19 cellular contexts compared by ENCODE assay signal in genomic region chr12:119500209-119500608, GRCh38.
DNase-seq lines count a peak whose midpoint lies in the region; ATAC-seq and TF ChIP-seq lines count a peak whose summit lies in the region.
"Had no signal": no experiment of that assay in that cellular context is flagged by ENCODE, and none has a peak within 500 bp of the region (broad histone marks: within the 10 kb centered on the region; RNA-seq: fewer than 3 reads in every experiment).

No MANE protein-coding gene starts in this region.

- no peak overlapping the region for H2AK5ac ChIP-seq in H9 (ENCODE audit: insufficient read length, low read length)

- WGBS in H9 (ENCODE audit: extremely low coverage, insufficient read length, low lambda C conversion rate) = no CpG with 5 or more reads among the region's 4 CpGs

- H3K4me3 ChIP-seq in A673 (ENCODE audit: low read depth, low read length, poor library complexity, severe bottlenecking) = no peak overlapping the region
- H3K4me3 ChIP-seq in foreskin fibroblast (ENCODE audit: low read depth in 1 of 2, low read length in 2 of 2) = no peak overlapping the region
- H3K4me3 ChIP-seq in breast epithelium = no peak overlapping the region
- H3K4me3 ChIP-seq: BLaER1 treated with 17β-estradiol and CSF1 and Interleukin-3, amounts not matched to agents 10 nM and 100 nM; MG63 had no signal

- peaks cover 17 to 27% of the 10 kb centered on the region in 2 experiments for H3K4me1 Mint-ChIP-seq in H9
- H3K4me1 Mint-ChIP-seq in glutamatergic neuron (ENCODE audit: low read depth, unreplicated experiment) = peaks cover 37% of the 10 kb centered on the region
- H3K4me1 Mint-ChIP-seq: CD8-positive, alpha-beta memory T cell had no signal

- H3T11ph ChIP-seq in H9 (ENCODE audit: low read length) = no peak overlapping the region

- no peak overlapping the region for H2BK15ac ChIP-seq in H9 (ENCODE audit: low read depth, low read length)

- TF ChIP-seq CTCF in A673 (conservative IDR thresholded peaks at IDR 0.05; ENCODE audit: low read depth, low read length) (0 out of 2 replicates have a peak, but pooled peaks have one; percentile 14), H9 (conservative IDR thresholded peaks at IDR 0.05) (0 out of 3 replicates have a peak, but pooled peaks have one; percentile 20), VCaP (conservative IDR thresholded peaks at IDR 0.05) (0 out of 2 replicates have a peak, but pooled peaks have one; percentile 7), glutamatergic neuron (IDR thresholded peaks at IDR 0.05; ENCODE audit: partially characterized antibody, unreplicated experiment) (no peak), foreskin fibroblast (IDR thresholded peaks at IDR 0.05; ENCODE audit: low read depth, low read length) (no peak), breast epithelium (IDR thresholded peaks at IDR 0.05) (no peak)

- no peak for TF ChIP-seq POLR2A in breast epithelium (IDR thresholded peaks at IDR 0.05)

- no peak overlapping the region for H2BK20ac ChIP-seq in H9 (ENCODE audit: low read depth, low read length, poor library complexity, severe bottlenecking)

- no peak for ATAC-seq in GM21423 (IDR thresholded peaks at IDR 0.05; ENCODE audit: unreplicated experiment)

- no peaks in the 10 kb centered on the region for H4K20me1 ChIP-seq in H9 (ENCODE audit: control insufficient read depth, insufficient read depth, insufficient read length)
- H4K20me1 ChIP-seq: BLaER1 treated with 17β-estradiol and CSF1 and Interleukin-3, amounts not matched to agents 10 nM and 100 nM had no signal

- BruUV-seq in A673 (replicated peaks; lab: Mats Ljungman, UMichigan) = no TSS peak

- no peak overlapping the region for H3K4ac ChIP-seq in H9 (ENCODE audit: low read depth, low read length)

- no peak overlapping the region for H4K8ac ChIP-seq in H9 (replicated peaks; ENCODE audit: insufficient read length, low read depth, low read length)

- H3K27me3 ChIP-seq in A673 (replicated peaks; ENCODE audit: insufficient read depth, low read depth, low read length, poor library complexity) = no peaks in the 10 kb centered on the region
- no peaks in the 10 kb centered on the region for H3K27me3 ChIP-seq in H9 (ENCODE audit: insufficient read depth, low read length)
- H3K27me3 ChIP-seq in breast epithelium = peaks cover 0 to 22% of the 10 kb centered on the region in 2 donors
- H3K27me3 ChIP-seq: BLaER1 treated with 17β-estradiol and CSF1 and Interleukin-3, amounts not matched to agents 10 nM and 100 nM; MG63 had no signal

- H3K56ac ChIP-seq in H9 (ENCODE audit: insufficient read length, low read depth, low read length) = no peak overlapping the region

- H3K36me3 ChIP-seq in A673 (ENCODE audit: insufficient read depth, low read length, poor library complexity, severe bottlenecking) (no peaks in the 10 kb centered on the region), breast epithelium (no peaks in the 10 kb centered on the region)
- H3K36me3 ChIP-seq: BLaER1 treated with 17β-estradiol and CSF1 and Interleukin-3, amounts not matched to agents 10 nM and 100 nM; MG63 had no signal

- H3K79me1 ChIP-seq in H9 (ENCODE audit: insufficient read depth, low read depth, low read length, poor library complexity, severe bottlenecking) = no peaks in the 10 kb centered on the region

- no peak overlapping the region for H4K5ac ChIP-seq in H9 (ENCODE audit: insufficient read length, low read depth, low read length)

- no peak overlapping the region for H3K27ac ChIP-seq in A673 (ENCODE audit: low read depth, low read length, poor library complexity, severe bottlenecking)
- H3K27ac ChIP-seq in H9 (ENCODE audit: insufficient read length, low read depth, low read length) = no peak overlapping the region
- H3K27ac ChIP-seq in VCaP = no peak overlapping the region
- no peak overlapping the region for H3K27ac ChIP-seq in breast epithelium
- H3K27ac ChIP-seq: BLaER1 treated with 17β-estradiol and CSF1 and Interleukin-3, amounts not matched to agents 10 nM and 100 nM; KMS-11 had no signal

- no peak overlapping the region for H3K23ac ChIP-seq in H9 (ENCODE audit: insufficient read length, low read depth, low read length)

- no peak for DNase-seq in A673 (ENCODE audit: low spot score)
- DNase-seq in H9 = no peak
- DNase-seq in glutamatergic neuron = no peak
- no peak for DNase-seq in foreskin fibroblast
- no peak for DNase-seq in breast epithelium (ENCODE audit: low spot score in 2 of 2)
- DNase-seq: CD8-positive, alpha-beta memory T cell; DMS79; HCEC 1CT; MG63; NCI-H1092 treated with DMSO at 0.1 percent for 48 hours; NCI-H146; NCI-H2029 treated with DMSO at 0.1 percent for 48 hours; NCI-H2171; NCI-H446; Right ventricle myocardium superior had no signal

- no peaks in the 10 kb centered on the region for H3K23me2 ChIP-seq in H9 (ENCODE audit: insufficient read length, low read depth, low read length, poor library complexity, severe bottlenecking)

- CTCF ChIA-PET in A673 (lab: Charles Lee) = no interaction called here

- H2BK12ac ChIP-seq in H9 (ENCODE audit: insufficient read length, low read depth, low read length) = no peak overlapping the region

- POLR2A ChIA-PET in A673 (lab: Charles Lee; ENCODE audit: low non-redundant PET) = no interaction called here

- intact Hi-C loops in A673 (cut with micrococcal nuclease; ENCODE audit: unreplicated experiment) = no loop called here
- intact Hi-C loops in breast epithelium (cut with DNase I; ENCODE audit: low total_unique reads) = no loop called here

- no peak overlapping the region for H3K18ac ChIP-seq in H9 (ENCODE audit: insufficient read length, low read depth, low read length)

- H3K9me3 Mint-ChIP-seq in H9 (no peaks in the 10 kb centered on the region), glutamatergic neuron (ENCODE audit: unreplicated experiment) (peaks cover 14% of the 10 kb centered on the region)

- H2BK5ac ChIP-seq in H9 (ENCODE audit: insufficient read length, low read length) = no peak overlapping the region

- no peak overlapping the region for H3K4me2 ChIP-seq in H9 (ENCODE audit: insufficient read depth, insufficient read length, low read length)
- H3K4me2 ChIP-seq: BLaER1 treated with 17β-estradiol and CSF1 and Interleukin-3, amounts not matched to agents 10 nM and 100 nM; KMS-11 had no signal

- no peak overlapping the region for H3K4me3 Mint-ChIP-seq in H9
- H3K4me3 Mint-ChIP-seq in glutamatergic neuron (ENCODE audit: unreplicated experiment) = no peak overlapping the region
- H3K4me3 Mint-ChIP-seq: CD8-positive, alpha-beta memory T cell had no signal

- no peaks in the 10 kb centered on the region for H3K4me1 ChIP-seq in A673 (ENCODE audit: insufficient read depth, low read length, poor library complexity, severe bottlenecking)
- H3K4me1 ChIP-seq in H9 (ENCODE audit: insufficient read depth, low read length) = peaks cover 7% of the 10 kb centered on the region; the same call in 1 of the 2 replicates
- no peaks in the 10 kb centered on the region for H3K4me1 ChIP-seq in breast epithelium
- H3K4me1 ChIP-seq: BLaER1 treated with 17β-estradiol and CSF1 and Interleukin-3, amounts not matched to agents 10 nM and 100 nM had no signal

- no peaks in the 10 kb centered on the region for H3K36me3 Mint-ChIP-seq in H9 (ENCODE audit: insufficient read depth in 1 of 3, low read depth in 3 of 3)
- no peaks in the 10 kb centered on the region for H3K36me3 Mint-ChIP-seq in glutamatergic neuron (ENCODE audit: unreplicated experiment)
- H3K36me3 Mint-ChIP-seq: CD8-positive, alpha-beta memory T cell had no signal

- H2BK120ac ChIP-seq in H9 (ENCODE audit: low read depth, low read length, poor library complexity, severe bottlenecking) = no peak overlapping the region

- H3K14ac ChIP-seq in H9 (ENCODE audit: insufficient read depth, low read length) = no peak overlapping the region

- H3K9me3 ChIP-seq in A673 (ENCODE audit: low read depth, low read length, poor library complexity, severe bottlenecking) (no peaks in the 10 kb centered on the region), H9 (ENCODE audit: control insufficient read depth, low read depth, low read length) (no peaks in the 10 kb centered on the region), breast epithelium (no peaks in the 10 kb centered on the region)
- H3K9me3 ChIP-seq: BLaER1 treated with 17β-estradiol and CSF1 and Interleukin-3, amounts not matched to agents 10 nM and 100 nM; MG63 had no signal

- no peak overlapping the region for H2AFZ ChIP-seq in H9 (ENCODE audit: low read length)

- H3K27ac Mint-ChIP-seq in H9 (no peak overlapping the region), glutamatergic neuron (ENCODE audit: unreplicated experiment) (peak overlapping the region; percentile 79)
- H3K27ac Mint-ChIP-seq: CD8-positive, alpha-beta memory T cell had no signal

- H3K27me3 Mint-ChIP-seq in H9 (ENCODE audit: low read depth) (peaks cover 18% of the 10 kb centered on the region), glutamatergic neuron (ENCODE audit: unreplicated experiment) (peaks cover 5% of the 10 kb centered on the region)

- H3K9ac ChIP-seq in H9 (ENCODE audit: extremely low read depth, insufficient read length, low read length) = no peak overlapping the region
- H3K9ac ChIP-seq: BLaER1 treated with 17β-estradiol and CSF1 and Interleukin-3, amounts not matched to agents 10 nM and 100 nM; KMS-11 had no signal

- no peaks in the 10 kb centered on the region for H3K79me2 ChIP-seq in H9 (ENCODE audit: insufficient read depth, low read length)

- no peak overlapping the region for H4K91ac ChIP-seq in H9 (ENCODE audit: insufficient read length, low read depth, low read length)

Comparison
In these comparisons a context has a peak if more than half of its experiments do, and no peak if none do; other contexts are left out.
1. CTCF ChIP-seq: peak in A673 (single experiment), H9 (single experiment) and VCaP (single experiment); none in glutamatergic neuron (single experiment), foreskin fibroblast (single experiment) and breast epithelium (0 of 3).